ENCODE assay signal across 2 cellular contexts in the genomic region with DNA sequence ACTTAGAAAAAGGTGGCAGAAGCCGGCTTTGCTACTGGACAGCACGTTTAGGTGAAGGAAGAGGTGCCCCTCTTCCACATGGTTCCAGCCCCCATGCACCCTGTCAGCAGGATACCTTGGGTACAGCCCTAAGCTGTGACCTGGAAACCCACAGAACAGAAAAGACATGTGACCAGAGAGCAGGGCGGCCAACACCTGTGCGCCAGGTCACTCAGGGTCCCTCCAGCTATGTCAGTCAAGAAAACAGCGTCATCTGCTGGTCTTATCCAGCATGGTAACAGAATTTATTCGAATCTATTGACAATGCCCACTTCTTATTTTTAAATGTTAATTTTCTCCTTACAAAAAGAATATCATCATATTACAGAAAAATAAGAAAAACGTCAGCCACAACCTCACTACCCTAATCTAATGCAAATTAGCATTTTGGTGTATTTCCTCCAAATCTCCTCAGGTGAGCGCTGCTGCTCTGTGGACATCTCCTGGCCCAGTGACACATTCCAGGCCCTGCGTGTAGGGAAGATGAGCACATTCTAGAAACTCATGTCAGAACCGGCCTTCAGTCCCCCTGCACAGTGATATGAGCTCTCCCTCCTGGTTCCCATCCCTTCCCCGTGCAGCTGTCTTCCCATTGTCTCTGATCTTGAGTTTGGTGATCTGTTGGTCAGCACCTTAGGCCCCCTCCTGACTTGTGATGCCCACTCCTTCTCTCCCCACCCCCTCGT.
TF ChIP-seq lines count a peak whose summit lies in the region.

No MANE protein-coding gene starts in this region.

TF ChIP-seq in HCT116, 20 proteins besides CTCF, POLR2A, EP300 and RAD21:
- TF ChIP-seq EZH2phosphoT487 (IDR thresholded peaks at IDR 0.05; ENCODE audit: borderline replicate concordance) (no peak), ELF1 (IDR thresholded peaks at IDR 0.05; ENCODE audit: borderline replicate concordance, low read depth) (no peak), SP1 (IDR thresholded peaks at IDR 0.05; ENCODE audit: low read depth) (no peak), FOSL1 (IDR thresholded peaks at IDR 0.05; ENCODE audit: low read depth) (no peak), JUND (IDR thresholded peaks at IDR 0.05) (no peak), POLR2AphosphoS5 (IDR thresholded peaks at IDR 0.05; ENCODE audit: low read depth, low read length) (no peak), ZNF274 (IDR thresholded peaks at IDR 0.05; ENCODE audit: low read depth, low read length) (no peak), CEBPB (IDR thresholded peaks at IDR 0.05; ENCODE audit: low read depth) (no peak), SIN3A (IDR thresholded peaks at IDR 0.05; ENCODE audit: low read depth) (no peak), EZH2 (IDR thresholded peaks at IDR 0.05) (no peak), EGR1 (IDR thresholded peaks at IDR 0.05; ENCODE audit: low read depth) (no peak), ZFX (IDR thresholded peaks at IDR 0.05) (no peak), YY1 (IDR thresholded peaks at IDR 0.05; ENCODE audit: extremely low read depth, insufficient replicate concordance, low read depth, low read length) (no peak)
- TF ChIP-seq, protein P1, sequence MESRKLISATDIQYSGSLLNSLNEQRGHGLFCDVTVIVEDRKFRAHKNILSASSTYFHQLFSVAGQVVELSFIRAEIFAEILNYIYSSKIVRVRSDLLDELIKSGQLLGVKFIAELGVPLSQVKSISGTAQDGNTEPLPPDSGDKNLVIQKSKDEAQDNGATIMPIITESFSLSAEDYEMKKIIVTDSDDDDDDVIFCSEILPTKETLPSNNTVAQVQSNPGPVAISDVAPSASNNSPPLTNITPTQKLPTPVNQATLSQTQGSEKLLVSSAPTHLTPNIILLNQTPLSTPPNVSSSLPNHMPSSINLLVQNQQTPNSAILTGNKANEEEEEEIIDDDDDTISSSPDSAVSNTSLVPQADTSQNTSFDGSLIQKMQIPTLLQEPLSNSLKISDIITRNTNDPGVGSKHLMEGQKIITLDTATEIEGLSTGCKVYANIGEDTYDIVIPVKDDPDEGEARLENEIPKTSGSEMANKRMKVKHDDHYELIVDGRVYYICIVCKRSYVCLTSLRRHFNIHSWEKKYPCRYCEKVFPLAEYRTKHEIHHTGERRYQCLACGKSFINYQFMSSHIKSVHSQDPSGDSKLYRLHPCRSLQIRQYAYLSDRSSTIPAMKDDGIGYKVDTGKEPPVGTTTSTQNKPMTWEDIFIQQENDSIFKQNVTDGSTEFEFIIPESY (IDR thresholded peaks at IDR 0.05; ENCODE audit: extremely low read depth, insufficient replicate concordance, low read length) = no peak
- TF ChIP-seq, protein P2, sequence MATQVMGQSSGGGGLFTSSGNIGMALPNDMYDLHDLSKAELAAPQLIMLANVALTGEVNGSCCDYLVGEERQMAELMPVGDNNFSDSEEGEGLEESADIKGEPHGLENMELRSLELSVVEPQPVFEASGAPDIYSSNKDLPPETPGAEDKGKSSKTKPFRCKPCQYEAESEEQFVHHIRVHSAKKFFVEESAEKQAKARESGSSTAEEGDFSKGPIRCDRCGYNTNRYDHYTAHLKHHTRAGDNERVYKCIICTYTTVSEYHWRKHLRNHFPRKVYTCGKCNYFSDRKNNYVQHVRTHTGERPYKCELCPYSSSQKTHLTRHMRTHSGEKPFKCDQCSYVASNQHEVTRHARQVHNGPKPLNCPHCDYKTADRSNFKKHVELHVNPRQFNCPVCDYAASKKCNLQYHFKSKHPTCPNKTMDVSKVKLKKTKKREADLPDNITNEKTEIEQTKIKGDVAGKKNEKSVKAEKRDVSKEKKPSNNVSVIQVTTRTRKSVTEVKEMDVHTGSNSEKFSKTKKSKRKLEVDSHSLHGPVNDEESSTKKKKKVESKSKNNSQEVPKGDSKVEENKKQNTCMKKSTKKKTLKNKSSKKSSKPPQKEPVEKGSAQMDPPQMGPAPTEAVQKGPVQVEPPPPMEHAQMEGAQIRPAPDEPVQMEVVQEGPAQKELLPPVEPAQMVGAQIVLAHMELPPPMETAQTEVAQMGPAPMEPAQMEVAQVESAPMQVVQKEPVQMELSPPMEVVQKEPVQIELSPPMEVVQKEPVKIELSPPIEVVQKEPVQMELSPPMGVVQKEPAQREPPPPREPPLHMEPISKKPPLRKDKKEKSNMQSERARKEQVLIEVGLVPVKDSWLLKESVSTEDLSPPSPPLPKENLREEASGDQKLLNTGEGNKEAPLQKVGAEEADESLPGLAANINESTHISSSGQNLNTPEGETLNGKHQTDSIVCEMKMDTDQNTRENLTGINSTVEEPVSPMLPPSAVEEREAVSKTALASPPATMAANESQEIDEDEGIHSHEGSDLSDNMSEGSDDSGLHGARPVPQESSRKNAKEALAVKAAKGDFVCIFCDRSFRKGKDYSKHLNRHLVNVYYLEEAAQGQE (IDR thresholded peaks at IDR 0.05; ENCODE audit: low read depth) = no peak
- TF ChIP-seq, protein P3, sequence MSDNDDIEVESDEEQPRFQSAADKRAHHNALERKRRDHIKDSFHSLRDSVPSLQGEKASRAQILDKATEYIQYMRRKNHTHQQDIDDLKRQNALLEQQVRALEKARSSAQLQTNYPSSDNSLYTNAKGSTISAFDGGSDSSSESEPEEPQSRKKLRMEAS (IDR thresholded peaks at IDR 0.05) = no peak
- TF ChIP-seq, protein P4, sequence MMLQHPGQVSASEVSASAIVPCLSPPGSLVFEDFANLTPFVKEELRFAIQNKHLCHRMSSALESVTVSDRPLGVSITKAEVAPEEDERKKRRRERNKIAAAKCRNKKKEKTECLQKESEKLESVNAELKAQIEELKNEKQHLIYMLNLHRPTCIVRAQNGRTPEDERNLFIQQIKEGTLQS (IDR thresholded peaks at IDR 0.05) = no peak

TF ChIP-seq in HepG2, 621 proteins besides CTCF, POLR2A, EP300 and RAD21 (continues in another document):
- TF ChIP-seq ZNF598 (CRISPR knock-in tag; IDR thresholded peaks at IDR 0.05; ENCODE audit: borderline replicate concordance) (peak; percentile 57; the same call in 1 of the 2 replicates), RXRA (CRISPR knock-in tag; IDR thresholded peaks at IDR 0.05) (peak; percentile 81), KLF16 (CRISPR knock-in tag; IDR thresholded peaks at IDR 0.05) (0 out of 4 replicates have a peak, but pooled peaks of 1 of the 2 experiments have one; percentile 30)
- TF ChIP-seq, protein P5, sequence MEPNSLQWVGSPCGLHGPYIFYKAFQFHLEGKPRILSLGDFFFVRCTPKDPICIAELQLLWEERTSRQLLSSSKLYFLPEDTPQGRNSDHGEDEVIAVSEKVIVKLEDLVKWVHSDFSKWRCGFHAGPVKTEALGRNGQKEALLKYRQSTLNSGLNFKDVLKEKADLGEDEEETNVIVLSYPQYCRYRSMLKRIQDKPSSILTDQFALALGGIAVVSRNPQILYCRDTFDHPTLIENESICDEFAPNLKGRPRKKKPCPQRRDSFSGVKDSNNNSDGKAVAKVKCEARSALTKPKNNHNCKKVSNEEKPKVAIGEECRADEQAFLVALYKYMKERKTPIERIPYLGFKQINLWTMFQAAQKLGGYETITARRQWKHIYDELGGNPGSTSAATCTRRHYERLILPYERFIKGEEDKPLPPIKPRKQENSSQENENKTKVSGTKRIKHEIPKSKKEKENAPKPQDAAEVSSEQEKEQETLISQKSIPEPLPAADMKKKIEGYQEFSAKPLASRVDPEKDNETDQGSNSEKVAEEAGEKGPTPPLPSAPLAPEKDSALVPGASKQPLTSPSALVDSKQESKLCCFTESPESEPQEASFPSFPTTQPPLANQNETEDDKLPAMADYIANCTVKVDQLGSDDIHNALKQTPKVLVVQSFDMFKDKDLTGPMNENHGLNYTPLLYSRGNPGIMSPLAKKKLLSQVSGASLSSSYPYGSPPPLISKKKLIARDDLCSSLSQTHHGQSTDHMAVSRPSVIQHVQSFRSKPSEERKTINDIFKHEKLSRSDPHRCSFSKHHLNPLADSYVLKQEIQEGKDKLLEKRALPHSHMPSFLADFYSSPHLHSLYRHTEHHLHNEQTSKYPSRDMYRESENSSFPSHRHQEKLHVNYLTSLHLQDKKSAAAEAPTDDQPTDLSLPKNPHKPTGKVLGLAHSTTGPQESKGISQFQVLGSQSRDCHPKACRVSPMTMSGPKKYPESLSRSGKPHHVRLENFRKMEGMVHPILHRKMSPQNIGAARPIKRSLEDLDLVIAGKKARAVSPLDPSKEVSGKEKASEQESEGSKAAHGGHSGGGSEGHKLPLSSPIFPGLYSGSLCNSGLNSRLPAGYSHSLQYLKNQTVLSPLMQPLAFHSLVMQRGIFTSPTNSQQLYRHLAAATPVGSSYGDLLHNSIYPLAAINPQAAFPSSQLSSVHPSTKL (CRISPR knock-in tag; IDR thresholded peaks at IDR 0.05) = peak; percentile 44; the same call in 1 of the 2 replicates
- TF ChIP-seq, protein P6, sequence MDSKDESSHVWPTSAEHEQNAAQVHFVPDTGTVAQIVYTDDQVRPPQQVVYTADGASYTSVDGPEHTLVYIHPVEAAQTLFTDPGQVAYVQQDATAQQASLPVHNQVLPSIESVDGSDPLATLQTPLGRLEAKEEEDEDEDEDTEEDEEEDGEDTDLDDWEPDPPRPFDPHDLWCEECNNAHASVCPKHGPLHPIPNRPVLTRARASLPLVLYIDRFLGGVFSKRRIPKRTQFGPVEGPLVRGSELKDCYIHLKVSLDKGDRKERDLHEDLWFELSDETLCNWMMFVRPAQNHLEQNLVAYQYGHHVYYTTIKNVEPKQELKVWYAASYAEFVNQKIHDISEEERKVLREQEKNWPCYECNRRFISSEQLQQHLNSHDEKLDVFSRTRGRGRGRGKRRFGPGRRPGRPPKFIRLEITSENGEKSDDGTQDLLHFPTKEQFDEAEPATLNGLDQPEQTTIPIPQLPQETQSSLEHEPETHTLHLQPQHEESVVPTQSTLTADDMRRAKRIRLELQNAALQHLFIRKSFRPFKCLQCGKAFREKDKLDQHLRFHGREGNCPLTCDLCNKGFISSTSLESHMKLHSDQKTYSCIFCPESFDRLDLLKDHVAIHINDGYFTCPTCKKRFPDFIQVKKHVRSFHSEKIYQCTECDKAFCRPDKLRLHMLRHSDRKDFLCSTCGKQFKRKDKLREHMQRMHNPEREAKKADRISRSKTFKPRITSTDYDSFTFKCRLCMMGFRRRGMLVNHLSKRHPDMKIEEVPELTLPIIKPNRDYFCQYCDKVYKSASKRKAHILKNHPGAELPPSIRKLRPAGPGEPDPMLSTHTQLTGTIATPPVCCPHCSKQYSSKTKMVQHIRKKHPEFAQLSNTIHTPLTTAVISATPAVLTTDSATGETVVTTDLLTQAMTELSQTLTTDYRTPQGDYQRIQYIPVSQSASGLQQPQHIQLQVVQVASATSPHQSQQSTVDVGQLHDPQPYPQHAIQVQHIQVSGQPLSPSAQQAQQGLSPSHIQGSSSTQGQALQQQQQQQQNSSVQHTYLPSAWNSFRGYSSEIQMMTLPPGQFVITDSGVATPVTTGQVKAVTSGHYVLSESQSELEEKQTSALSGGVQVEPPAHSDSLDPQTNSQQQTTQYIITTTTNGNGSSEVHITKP (CRISPR knock-in tag; IDR thresholded peaks at IDR 0.05; ENCODE audit: low read depth) = no peak
- TF ChIP-seq, protein P7, sequence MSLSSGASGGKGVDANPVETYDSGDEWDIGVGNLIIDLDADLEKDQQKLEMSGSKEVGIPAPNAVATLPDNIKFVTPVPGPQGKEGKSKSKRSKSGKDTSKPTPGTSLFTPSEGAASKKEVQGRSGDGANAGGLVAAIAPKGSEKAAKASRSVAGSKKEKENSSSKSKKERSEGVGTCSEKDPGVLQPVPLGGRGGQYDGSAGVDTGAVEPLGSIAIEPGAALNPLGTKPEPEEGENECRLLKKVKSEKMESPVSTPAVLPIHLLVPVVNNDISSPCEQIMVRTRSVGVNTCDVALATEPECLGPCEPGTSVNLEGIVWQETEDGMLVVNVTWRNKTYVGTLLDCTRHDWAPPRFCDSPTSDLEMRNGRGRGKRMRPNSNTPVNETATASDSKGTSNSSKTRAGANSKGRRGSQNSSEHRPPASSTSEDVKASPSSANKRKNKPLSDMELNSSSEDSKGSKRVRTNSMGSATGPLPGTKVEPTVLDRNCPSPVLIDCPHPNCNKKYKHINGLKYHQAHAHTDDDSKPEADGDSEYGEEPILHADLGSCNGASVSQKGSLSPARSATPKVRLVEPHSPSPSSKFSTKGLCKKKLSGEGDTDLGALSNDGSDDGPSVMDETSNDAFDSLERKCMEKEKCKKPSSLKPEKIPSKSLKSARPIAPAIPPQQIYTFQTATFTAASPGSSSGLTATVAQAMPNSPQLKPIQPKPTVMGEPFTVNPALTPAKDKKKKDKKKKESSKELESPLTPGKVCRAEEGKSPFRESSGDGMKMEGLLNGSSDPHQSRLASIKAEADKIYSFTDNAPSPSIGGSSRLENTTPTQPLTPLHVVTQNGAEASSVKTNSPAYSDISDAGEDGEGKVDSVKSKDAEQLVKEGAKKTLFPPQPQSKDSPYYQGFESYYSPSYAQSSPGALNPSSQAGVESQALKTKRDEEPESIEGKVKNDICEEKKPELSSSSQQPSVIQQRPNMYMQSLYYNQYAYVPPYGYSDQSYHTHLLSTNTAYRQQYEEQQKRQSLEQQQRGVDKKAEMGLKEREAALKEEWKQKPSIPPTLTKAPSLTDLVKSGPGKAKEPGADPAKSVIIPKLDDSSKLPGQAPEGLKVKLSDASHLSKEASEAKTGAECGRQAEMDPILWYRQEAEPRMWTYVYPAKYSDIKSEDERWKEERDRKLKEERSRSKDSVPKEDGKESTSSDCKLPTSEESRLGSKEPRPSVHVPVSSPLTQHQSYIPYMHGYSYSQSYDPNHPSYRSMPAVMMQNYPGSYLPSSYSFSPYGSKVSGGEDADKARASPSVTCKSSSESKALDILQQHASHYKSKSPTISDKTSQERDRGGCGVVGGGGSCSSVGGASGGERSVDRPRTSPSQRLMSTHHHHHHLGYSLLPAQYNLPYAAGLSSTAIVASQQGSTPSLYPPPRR (CRISPR knock-in tag; IDR thresholded peaks at IDR 0.05; ENCODE audit: borderline replicate concordance) = no peak
- TF ChIP-seq, protein P8, sequence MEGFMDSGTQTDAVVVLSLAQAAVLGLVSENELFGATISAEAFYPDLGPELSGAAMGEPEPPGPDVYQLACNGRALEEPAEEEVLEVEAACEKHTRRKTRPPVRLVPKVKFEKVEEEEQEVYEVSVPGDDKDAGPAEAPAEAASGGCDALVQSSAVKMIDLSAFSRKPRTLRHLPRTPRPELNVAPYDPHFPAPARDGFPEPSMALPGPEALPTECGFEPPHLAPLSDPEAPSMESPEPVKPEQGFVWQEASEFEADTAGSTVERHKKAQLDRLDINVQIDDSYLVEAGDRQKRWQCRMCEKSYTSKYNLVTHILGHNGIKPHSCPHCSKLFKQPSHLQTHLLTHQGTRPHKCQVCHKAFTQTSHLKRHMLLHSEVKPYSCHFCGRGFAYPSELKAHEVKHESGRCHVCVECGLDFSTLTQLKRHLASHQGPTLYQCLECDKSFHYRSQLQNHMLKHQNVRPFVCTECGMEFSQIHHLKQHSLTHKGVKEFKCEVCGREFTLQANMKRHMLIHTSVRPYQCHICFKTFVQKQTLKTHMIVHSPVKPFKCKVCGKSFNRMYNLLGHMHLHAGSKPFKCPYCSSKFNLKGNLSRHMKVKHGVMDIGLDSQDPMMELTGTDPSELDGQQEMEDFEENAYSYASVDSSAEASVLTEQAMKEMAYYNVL (CRISPR knock-in tag; IDR thresholded peaks at IDR 0.05; ENCODE audit: borderline replicate concordance) = 0 out of 2 replicates have a peak, but pooled peaks have one; percentile 35
